1 cellular context compared by ENCODE assay signal in genomic region chr2:119702918-119703401, GRCh38.
TF ChIP-seq lines count a peak whose summit lies in the region.

No MANE protein-coding gene starts in this region.

TF ChIP-seq in HepG2, 621 proteins besides CTCF, POLR2A, EP300 and RAD21 (continued from another document and continues in another):
- TF ChIP-seq FOXO4 (CRISPR knock-in tag; conservative IDR thresholded peaks at IDR 0.05) = no peak
- peak; percentile 65; the same call in 1 of the 2 replicates for TF ChIP-seq SMC3 (IDR thresholded peaks at IDR 0.05; ENCODE audit: low read length)
- peak; percentile 89; the same call in 1 of the 2 replicates for TF ChIP-seq KLF12 (CRISPR knock-in tag; IDR thresholded peaks at IDR 0.05; ENCODE audit: borderline replicate concordance)
- TF ChIP-seq ATF7 (IDR thresholded peaks at IDR 0.05) = no peak
- TF ChIP-seq ATF7 (CRISPR knock-in tag; IDR thresholded peaks at IDR 0.05) = no peak
- peak; percentile 31; the same call in 1 of the 2 replicates for TF ChIP-seq HDAC2 (CRISPR knock-in tag; IDR thresholded peaks at IDR 0.05)
- TF ChIP-seq E2F5 (CRISPR knock-in tag; conservative IDR thresholded peaks at IDR 0.05) = no peak
- TF ChIP-seq KMT2B (CRISPR knock-in tag; IDR thresholded peaks at IDR 0.05) = 0 out of 2 replicates have a peak, but pooled peaks have one; percentile 31
- TF ChIP-seq ZFP1 (CRISPR knock-in tag; IDR thresholded peaks at IDR 0.05) = no peak
- peak; percentile 68; the same call in 1 of the 2 replicates for TF ChIP-seq ZMYM4 (CRISPR knock-in tag; IDR thresholded peaks at IDR 0.05)
- 0 out of 2 replicates have a peak, but pooled peaks have one; percentile 54 for TF ChIP-seq ZNF44 (CRISPR knock-in tag; IDR thresholded peaks at IDR 0.05)
- TF ChIP-seq NR2F6 (IDR thresholded peaks at IDR 0.05) = no peak
- peak; percentile 47; the same call in 1 of the 2 replicates for TF ChIP-seq NR2F6 (CRISPR knock-in tag; IDR thresholded peaks at IDR 0.05)
- peak; percentile 75; the same call in 1 of the 2 replicates for TF ChIP-seq TSC22D2 (CRISPR knock-in tag; IDR thresholded peaks at IDR 0.05; ENCODE audit: borderline replicate concordance)
- peak; percentile 74; the same call in 1 of the 2 replicates for TF ChIP-seq ARID5B (CRISPR knock-in tag; IDR thresholded peaks at IDR 0.05)
- no peak for TF ChIP-seq PHF8 (CRISPR knock-in tag; IDR thresholded peaks at IDR 0.05)
- peak; percentile 62; the same call in 1 of the 2 replicates for TF ChIP-seq MAZ (IDR thresholded peaks at IDR 0.05; ENCODE audit: borderline replicate concordance, low read depth, low read length)
- peak; percentile 39; the same call in 1 of the 2 replicates for TF ChIP-seq MAZ (CRISPR knock-in tag; IDR thresholded peaks at IDR 0.05; ENCODE audit: low read depth)
- TF ChIP-seq POGZ (CRISPR knock-in tag; IDR thresholded peaks at IDR 0.05) = 0 out of 2 replicates have a peak, but pooled peaks have one; percentile 27
- peak; percentile 46; the same call in 1 of the 2 replicates for TF ChIP-seq ZNF547 (CRISPR knock-in tag; IDR thresholded peaks at IDR 0.05)
- TF ChIP-seq DRAP1 (CRISPR knock-in tag; IDR thresholded peaks at IDR 0.05) = no peak
- 0 out of 2 replicates have a peak, but pooled peaks have one; percentile 33 for TF ChIP-seq GTF3A (CRISPR knock-in tag; conservative IDR thresholded peaks at IDR 0.05)
- no peak for TF ChIP-seq TAF15 (IDR thresholded peaks at IDR 0.05; ENCODE audit: low read depth, low read length, poor library complexity, severe bottlenecking)
- no peak for TF ChIP-seq ZUFSP (CRISPR knock-in tag; IDR thresholded peaks at IDR 0.05; ENCODE audit: borderline replicate concordance)
- TF ChIP-seq GATAD1 (CRISPR knock-in tag; IDR thresholded peaks at IDR 0.05) = 0 out of 2 replicates have a peak, but pooled peaks have one; percentile 27
- TF ChIP-seq ZNF275 (CRISPR knock-in tag; IDR thresholded peaks at IDR 0.05; ENCODE audit: borderline replicate concordance) = 0 out of 2 replicates have a peak, but pooled peaks have one; percentile 33
- peak; percentile 63 for TF ChIP-seq ZMYM3 (CRISPR knock-in tag; IDR thresholded peaks at IDR 0.05)
- peak in 1 of 2 experiments; percentile 85; a peak in 2 of 4 replicates for TF ChIP-seq KLF16 (CRISPR knock-in tag; IDR thresholded peaks at IDR 0.05)
- no peak for TF ChIP-seq SP2 (CRISPR knock-in tag; IDR thresholded peaks at IDR 0.05)
- TF ChIP-seq ZNF501 (CRISPR knock-in tag; IDR thresholded peaks at IDR 0.05) = peak; percentile 78
- no peak; the same call in 1 of the 2 replicates for TF ChIP-seq ZNF720 (CRISPR knock-in tag; IDR thresholded peaks at IDR 0.05)
- 0 out of 2 replicates have a peak, but pooled peaks have one; percentile 47 for TF ChIP-seq ZNF34 (CRISPR knock-in tag; IDR thresholded peaks at IDR 0.05; ENCODE audit: borderline replicate concordance)
- TF ChIP-seq SP1 (IDR thresholded peaks at IDR 0.05) = no peak
- 0 out of 2 replicates have a peak, but pooled peaks have one; percentile 29 for TF ChIP-seq SP1 (CRISPR knock-in tag; IDR thresholded peaks at IDR 0.05)
- TF ChIP-seq ZNF3 (CRISPR knock-in tag; IDR thresholded peaks at IDR 0.05) = no peak; the same call in 1 of the 2 replicates
- no peak for TF ChIP-seq DZIP1 (CRISPR knock-in tag; IDR thresholded peaks at IDR 0.05)
- TF ChIP-seq BCL6 (CRISPR knock-in tag; IDR thresholded peaks at IDR 0.05) = peak; percentile 31; the same call in 1 of the 2 replicates
- peak; percentile 68; the same call in 1 of the 2 replicates for TF ChIP-seq MED1 (CRISPR knock-in tag; IDR thresholded peaks at IDR 0.05)
- peak; percentile 65; the same call in 1 of the 2 replicates for TF ChIP-seq ZNF768 (CRISPR knock-in tag; IDR thresholded peaks at IDR 0.05)
- 0 out of 2 replicates have a peak, but pooled peaks have one; percentile 52 for TF ChIP-seq ARID2 (CRISPR knock-in tag; IDR thresholded peaks at IDR 0.05; ENCODE audit: borderline replicate concordance)
- peak; percentile 32 for TF ChIP-seq TEAD3 (CRISPR knock-in tag; optimal IDR thresholded peaks at IDR 0.05; ENCODE audit: borderline replicate concordance)
- peak; percentile 56; the same call in 1 of the 2 replicates for TF ChIP-seq RXRA (CRISPR knock-in tag; IDR thresholded peaks at IDR 0.05)
- peak; percentile 49; the same call in 1 of the 2 replicates for TF ChIP-seq ZNF350 (CRISPR knock-in tag; IDR thresholded peaks at IDR 0.05; ENCODE audit: borderline replicate concordance, low read depth)
- TF ChIP-seq THAP11 (CRISPR knock-in tag; IDR thresholded peaks at IDR 0.05) = peak; percentile 47; the same call in 1 of the 2 replicates
- TF ChIP-seq AFF4 (CRISPR knock-in tag; IDR thresholded peaks at IDR 0.05) = 0 out of 2 replicates have a peak, but pooled peaks have one; percentile 66
- TF ChIP-seq STAG1 (CRISPR knock-in tag; IDR thresholded peaks at IDR 0.05) = peak; percentile 97
